16 cellular contexts compared by ENCODE assay signal in genomic region chr4:8270912-8271815, GRCh38. TPM values are rescaled to one million over a fixed set of nuclear protein-coding genes. Genes with fewer than 3 reads are reported as not detected.
DNase-seq lines count a peak whose midpoint lies in the region; ATAC-seq, FAIRE-seq and TF ChIP-seq lines count a peak whose summit lies in the region.
"Had no signal": no experiment of that assay in that cellular context is flagged by ENCODE, and none has a peak within 500 bp of the region (broad histone marks: within the 10 kb centered on the region; RNA-seq: fewer than 3 reads in every experiment).

No MANE protein-coding gene starts in this region.

- DNase-seq in WTC11 (ENCODE audit: low spot score) (no peak), right cardiac atrium (peak in 2 of 3 donors; percentile 40 to 53), sciatic nerve (ENCODE audit: low spot score) (no peak), NCI-H526 (lab: John Stamatoyannopoulos, UW) (no peak), GM12892 (ENCODE audit: insufficient read length) (no peak), DMS79 (lab: John Stamatoyannopoulos, UW) (no peak)
- no peak for DNase-seq in activated CD4-positive, alpha-beta T cell treated with anti-CD3 and anti-CD28 coated beads, Interleukin-2, amount 10 ng/mL, durations not matched to agents 24 days and 14 days
- DNase-seq: activated CD4-positive, alpha-beta T cell treated with anti-CD3 and anti-CD28 coated beads for 4 hours; activated T-cell treated with anti-CD3 and anti-CD28 coated beads, Interleukin-2, amount 50 U/mL, for 72 hours; adrenal gland; H7; KG1; NCI-H1417 treated with DMSO at 0.1 percent for 48 hours; stimulated activated naive B cell treated with anti-CD40 and anti-IgM and Interleukin-4, amounts not matched to agents 10 μg/mL and 1 μg/mL and 100 μg/mL, for 72 hours had no signal

- peaks cover 10% of the 10 kb centered on the region for H3K4me1 ChIP-seq in ACC112 (ENCODE audit: control insufficient read depth, insufficient read depth, low read length, unreplicated experiment)
- peaks cover 19% of the 10 kb centered on the region for H3K4me1 ChIP-seq in right cardiac atrium (ENCODE audit: control insufficient read depth, insufficient read depth, low read length)

- TF ChIP-seq CTCF in WTC11 (IDR thresholded peaks at IDR 0.05) = no peak

- no peak for FAIRE-seq in GM12892 (lab: Jason Lieb, UNC)

- POLR2A ChIA-PET in WTC11 (lab: Charles Lee) = no interaction called here

- H3K79me2 ChIP-seq in ACC112 (ENCODE audit: control insufficient read depth, insufficient read depth, low read length, unreplicated experiment) = no peaks in the 10 kb centered on the region

- no peaks in the 10 kb centered on the region for H3K36me3 ChIP-seq in ACC112 (ENCODE audit: insufficient read depth, low read length)
- H3K36me3 ChIP-seq: adrenal gland had no signal

- peak overlapping the region; percentile 78; the same call in 1 of the 2 replicates for H3K4me3 ChIP-seq in ACC112 (ENCODE audit: low read depth, low read length)
- H3K4me3 ChIP-seq in right cardiac atrium (ENCODE audit: low read length) = peak overlapping the region; percentile 52

- 73% methylated on average over 27 of the region's 27 CpGs for WGBS in right cardiac atrium

- peaks cover 31% of the 10 kb centered on the region for H3K27me3 Mint-ChIP-seq in WTC11 (ENCODE audit: low read depth)
- peaks cover 27% of the 10 kb centered on the region for H3K27me3 Mint-ChIP-seq in activated CD4-positive, alpha-beta T cell treated with anti-CD3 and anti-CD28 coated beads, Interleukin-2, amount 10 ng/mL, durations not matched to agents 24 days and 14 days

- H3K27ac ChIP-seq in ACC112 (ENCODE audit: low read depth, low read length) (no peak overlapping the region), right cardiac atrium (ENCODE audit: low read length) (no peak overlapping the region)

- no peak for TF ChIP-seq POLR2A in GM12892 (IDR thresholded peaks at IDR 0.05; ENCODE audit: low read depth, low read length)

- no peak overlapping the region for H2AFZ ChIP-seq in ACC112 (ENCODE audit: low read length, unreplicated experiment)

- peak overlapping the region; percentile 40 for H3K4me3 Mint-ChIP-seq in WTC11
- H3K4me3 Mint-ChIP-seq in activated CD4-positive, alpha-beta T cell treated with anti-CD3 and anti-CD28 coated beads, Interleukin-2, amount 10 ng/mL, durations not matched to agents 24 days and 14 days = no peak overlapping the region
- H3K4me3 Mint-ChIP-seq: stimulated activated naive B cell treated with anti-CD40 and anti-IgM and Interleukin-4, amounts not matched to agents 10 μg/mL and 1 μg/mL and 100 μg/mL, for 72 hours had no signal

- CTCF ChIA-PET in WTC11 (lab: Charles Lee) = interaction anchor here (0.9 to 1.6 kb wide), 5 partner anchors 29 to 140 kb away, joined by 3 to 5 read pairs (median 4); no protein-coding TSS in a partner anchor

- H3K36me3 Mint-ChIP-seq in WTC11 = no peaks in the 10 kb centered on the region
- H3K36me3 Mint-ChIP-seq in activated CD4-positive, alpha-beta T cell treated with anti-CD3 and anti-CD28 coated beads, Interleukin-2, amount 10 ng/mL, durations not matched to agents 24 days and 14 days (ENCODE audit: low read depth) = no peaks in the 10 kb centered on the region
- H3K36me3 Mint-ChIP-seq: stimulated activated naive B cell treated with anti-CD40 and anti-IgM and Interleukin-4, amounts not matched to agents 10 μg/mL and 1 μg/mL and 100 μg/mL, for 72 hours had no signal

- intact Hi-C loops in right cardiac atrium (cut with DNase I) = loop anchor here in 1 of 4 donors (10.0 kb wide), 1 partner anchor 134 kb away; no protein-coding TSS in a partner anchor
- intact Hi-C loops in sciatic nerve (cut with DNase I) = no loop called here
- intact Hi-C loops in activated CD4-positive, alpha-beta T cell treated with anti-CD3 and anti-CD28 coated beads, Interleukin-2, amount 10 ng/mL, durations not matched to agents 24 days and 14 days (cut with micrococcal nuclease) = no loop called here

- no peak overlapping the region for H3K27ac Mint-ChIP-seq in WTC11
- H3K27ac Mint-ChIP-seq in activated CD4-positive, alpha-beta T cell treated with anti-CD3 and anti-CD28 coated beads, Interleukin-2, amount 10 ng/mL, durations not matched to agents 24 days and 14 days = no peak overlapping the region
- H3K27ac Mint-ChIP-seq: activated T-cell treated with anti-CD3 and anti-CD28 coated beads, Interleukin-2, amount 50 U/mL, for 72 hours; stimulated activated naive B cell treated with anti-CD40 and anti-IgM and Interleukin-4, amounts not matched to agents 10 μg/mL and 1 μg/mL and 100 μg/mL, for 72 hours had no signal

- no peaks in the 10 kb centered on the region for H3K9me3 ChIP-seq in right cardiac atrium (ENCODE audit: control insufficient read depth, low read length)
- H3K9me3 ChIP-seq: adrenal gland had no signal

- H3K4me1 Mint-ChIP-seq in WTC11 = peaks cover 7% of the 10 kb centered on the region; the same call in 1 of the 2 replicates
- H3K4me1 Mint-ChIP-seq in activated CD4-positive, alpha-beta T cell treated with anti-CD3 and anti-CD28 coated beads, Interleukin-2, amount 10 ng/mL, durations not matched to agents 24 days and 14 days = no peaks in the 10 kb centered on the region

- peaks cover 15% of the 10 kb centered on the region for H3K27me3 ChIP-seq in ACC112 (ENCODE audit: insufficient read depth, low read length)
- H3K27me3 ChIP-seq in right cardiac atrium (ENCODE audit: control insufficient read depth, insufficient read depth) = no peaks in the 10 kb centered on the region

- no peaks in the 10 kb centered on the region for H3K9me3 Mint-ChIP-seq in WTC11
- no peaks in the 10 kb centered on the region for H3K9me3 Mint-ChIP-seq in activated CD4-positive, alpha-beta T cell treated with anti-CD3 and anti-CD28 coated beads, Interleukin-2, amount 10 ng/mL, durations not matched to agents 24 days and 14 days
- H3K9me3 Mint-ChIP-seq: activated T-cell treated with anti-CD3 and anti-CD28 coated beads, Interleukin-2, amount 50 U/mL, for 72 hours; stimulated activated naive B cell treated with anti-CD40 and anti-IgM and Interleukin-4, amounts not matched to agents 10 μg/mL and 1 μg/mL and 100 μg/mL, for 72 hours had no signal

- ATAC-seq in WTC11 (no peak), right cardiac atrium (no peak), sciatic nerve (peak; percentile 20)
- ATAC-seq: activated T-cell treated with anti-CD3 and anti-CD28 coated beads, Interleukin-2, amount 50 U/mL, for 72 hours; stimulated activated naive B cell treated with anti-CD40 and anti-IgM and Interleukin-4, amounts not matched to agents 10 μg/mL and 1 μg/mL and 100 μg/mL, for 72 hours had no signal

TF ChIP-seq in WTC11, 78 proteins besides CTCF, POLR2A, EP300 and RAD21:
- no peak for TF ChIP-seq MLX (CRISPR knock-in tag; IDR thresholded peaks at IDR 0.05)

RNA-seq across cellular contexts. Expression of gene HTRA3, which starts 1.6 kb away (rescaled TPM):
- 2.3 to 5.5 TPM (median 4.8 TPM) in 3 replicates for total RNA-seq in WTC11 (2021)
- 100 to 1,000 TPM in 2 of 4 donors, 10 to 100 TPM in 2; 52.8 to 133 (median 96.0) TPM for total RNA-seq in right cardiac atrium
- 80.6 TPM for polyA plus RNA-seq in right cardiac atrium
- total RNA-seq in sciatic nerve = 23.7 TPM
- polyA plus RNA-seq in GM12892 (2012; ENCODE audit: missing spikeins) = not detected
- 0.12 TPM in 1 of 2 replicates, not detected in the other for total RNA-seq in activated CD4-positive, alpha-beta T cell treated with anti-CD3 and anti-CD28 coated beads, Interleukin-2, amount 10 ng/mL, durations not matched to agents 24 days and 14 days
- total RNA-seq: activated T-cell treated with anti-CD3 and anti-CD28 coated beads, Interleukin-2, amount 50 U/mL, for 72 hours; T-helper 2 cell treated with Interferon-gamma antibody and Interleukin-4, amounts not matched to agents 100 ng/mL and 5 ng/mL, for 36 hours had no signal

Comparison
In these comparisons a context has a peak if more than half of its experiments do, and no peak if none do; other contexts are left out.
1. DNase-seq: peak in right cardiac atrium (2 of 3); none in WTC11 (single experiment), sciatic nerve (single experiment), NCI-H526 (0 of 2), GM12892 (single experiment), DMS79 (single experiment) and activated CD4-positive, alpha-beta T cell treated with anti-CD3 and anti-CD28 coated beads, Interleukin-2, amount 10 ng/mL, durations not matched to agents 24 days and 14 days (single experiment).